Comparison of ENCODE assay signal across 26 cellular contexts in the genomic region with DNA sequence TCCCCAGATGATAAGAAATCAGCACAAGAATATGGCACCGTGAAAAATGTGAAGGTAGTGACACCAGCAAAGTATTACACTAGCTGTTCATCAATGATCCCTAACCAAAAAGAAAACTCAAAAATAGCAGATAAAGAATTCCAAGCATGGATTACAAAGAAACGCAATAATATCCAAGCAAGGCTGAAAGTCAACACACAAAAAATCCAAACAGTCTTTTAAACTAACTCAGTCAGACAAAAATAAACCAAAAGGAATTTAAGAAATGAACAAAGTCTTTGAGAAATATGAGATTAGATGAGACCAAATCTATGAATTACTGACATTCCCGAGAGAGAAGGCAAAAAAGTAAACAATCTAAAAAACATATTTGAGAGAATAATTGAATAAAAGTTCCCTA.
"Had no signal": no experiment of that assay in that cellular context is flagged by ENCODE, and none has a peak within 500 bp of the region (broad histone marks: within the 10 kb centered on the region; RNA-seq: fewer than 3 reads in every experiment).

No MANE protein-coding gene starts in this region.

- ATAC-seq: activated CD4-positive, alpha-beta T cell treated with anti-CD3 and anti-CD28 coated beads for 36 hours; activated T-helper 17 cell treated with anti-CD3 and anti-CD28 coated beads, Interleukin-2, amount 50 U/mL, for 72 hours; body of pancreas; Panc1; Right ventricle myocardium inferior; T-cell had no signal

- H3K27ac ChIP-seq: body of pancreas, SK-N-MC, WERI-Rb-1 had no signal

- DNase-seq: activated CD4-positive, alpha-beta memory T cell treated with anti-CD3 and anti-CD28 coated beads, Interleukin-2, amount 10 ng/mL, durations not matched to agents 7 days and 5 days; activated CD4-positive, alpha-beta T cell treated with anti-CD3 and anti-CD28 coated beads for 36 hours; activated CD4-positive, alpha-beta T cell treated with anti-CD3 and anti-CD28 coated beads, Interleukin-2, amount 50 U/mL, for 1 hour; activated gamma-delta T cell; activated naive CD4-positive, alpha-beta T cell treated with anti-CD3 and anti-CD28 coated beads for 36 hours; activated T-cell treated with anti-CD3 and anti-CD28 coated beads for 4 hours; activated T-cell treated with anti-CD3 and anti-CD28 coated beads, Interleukin-2, amount 50 U/mL, for 48 hours; body of pancreas; MG63; MV-4-11; NCI-H1092 treated with DMSO at 0.1 percent for 48 hours; NCI-H1436; NCI-H1694 treated with DMSO at 0.1 percent for 48 hours; NCI-H2029 treated with DMSO at 0.1 percent for 48 hours; NCI-H345; NCI-H510A; NCI-H69; NK-92 treated with Interleukin-12 subunit alpha and Interleukin-12 subunit beta, amount 100 ng/mL, for 24 hours; OCI-M1; RPMI8226; T-cell; WERI-Rb-1 had no signal

- H3K36me3 ChIP-seq: MG63, WERI-Rb-1 had no signal

- H3K27me3 ChIP-seq: body of pancreas, MG63 had no signal

- H3K4me1 ChIP-seq: body of pancreas had no signal

- H3K4me3 ChIP-seq: body of pancreas, MG63, SK-N-MC had no signal
